ENCODE assay signal across 26 cellular contexts in the genomic region with DNA sequence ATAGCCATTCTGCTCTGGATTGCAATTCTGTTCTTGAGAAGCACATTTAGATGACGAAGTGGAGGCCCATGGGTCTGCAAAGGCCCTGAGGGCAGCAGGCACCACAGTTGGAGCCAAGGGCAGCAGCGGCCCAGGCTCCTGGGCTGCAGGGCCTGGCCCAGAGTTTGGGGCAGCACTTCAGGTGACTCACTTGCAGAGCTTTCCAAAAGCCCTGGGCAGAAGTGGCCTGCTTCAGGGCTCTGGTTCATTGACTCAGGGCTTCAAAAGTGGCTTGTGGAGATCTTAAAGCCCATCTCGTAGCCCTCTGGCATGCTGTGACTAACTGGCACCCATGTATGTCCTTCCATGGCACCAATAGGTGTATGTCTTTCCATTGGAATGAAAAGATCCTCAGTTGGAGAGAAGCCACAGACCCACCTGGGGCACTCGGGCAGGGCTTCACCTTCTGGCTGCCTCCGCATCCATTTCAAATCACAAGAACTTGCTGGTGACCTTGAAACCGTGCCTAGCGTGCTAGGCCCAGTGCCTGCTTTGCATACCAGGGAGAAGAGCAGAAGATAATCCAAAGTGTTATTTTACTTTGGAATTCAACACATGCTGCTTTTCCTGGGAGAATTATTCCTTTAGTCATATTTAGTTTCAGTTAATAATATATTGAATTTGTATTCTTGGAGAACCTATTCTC.
"Had no signal": no experiment of that assay in that cellular context is flagged by ENCODE, and none has a peak within 500 bp of the region (broad histone marks: within the 10 kb centered on the region; RNA-seq: fewer than 3 reads in every experiment).

No MANE protein-coding gene starts in this region.

- H3K27me3 Mint-ChIP-seq: memory B cell; stimulated activated naive CD8-positive, alpha-beta T cell treated with anti-CD3 and anti-CD28 coated beads, Interleukin-15, Interleukin-2, amounts not matched to agents 100 ng/mL and 50 ng/mL, for 24 hours had no signal

- H3K27ac ChIP-seq: coronary artery, esophagus muscularis mucosa, foreskin keratinocyte, gastroesophageal sphincter, heart left ventricle, pancreas had no signal

- H3K9me3 Mint-ChIP-seq: memory B cell; mesothelial cell of epicardium; nephron progenitor cell; stimulated activated naive CD8-positive, alpha-beta T cell treated with anti-CD3 and anti-CD28 coated beads, Interleukin-15, Interleukin-2, amounts not matched to agents 100 ng/mL and 50 ng/mL, for 24 hours had no signal

- DNase-seq: central memory CD4-positive, alpha-beta T cell; dermis blood vessel endothelial cell; effector memory CD4-positive, alpha-beta T cell; foreskin keratinocyte; heart left ventricle; hippocampal formation; kidney glomerular epithelial cell; left colon; left ventricle myocardium inferior; mucosa of descending colon; naive B cell; nephron progenitor cell; nucleus accumbens; stimulated activated CD4-positive, alpha-beta T cell treated with anti-CD3 and anti-CD28 coated beads, Interleukin-4, amount 100 ng/mL, for 4 hours; stimulated activated naive B cell treated with anti-CD40 and anti-IgM and Interleukin-4, amounts not matched to agents 10 μg/mL and 1 μg/mL and 100 μg/mL, for 72 hours; trophoblast cell had no signal

- H3K4me3 ChIP-seq: coronary artery, esophagus muscularis mucosa, gastroesophageal sphincter, heart left ventricle, left ventricle myocardium inferior, lung, mucosa of descending colon, pancreas had no signal

- H3K4me1 ChIP-seq: esophagus muscularis mucosa, foreskin keratinocyte, gastroesophageal sphincter, pancreas had no signal

- H3K9me3 ChIP-seq: esophagus muscularis mucosa, gastroesophageal sphincter, heart left ventricle, left ventricle myocardium inferior, mucosa of descending colon, pancreas had no signal

- H3K27ac Mint-ChIP-seq: memory B cell; mesothelial cell of epicardium; naive B cell; nephron progenitor cell; progenitor cell of endocrine pancreas; stimulated activated naive B cell treated with anti-CD40 and anti-IgM and Interleukin-4, amounts not matched to agents 10 μg/mL and 1 μg/mL and 100 μg/mL, for 72 hours; stimulated activated naive CD8-positive, alpha-beta T cell treated with anti-CD3 and anti-CD28 coated beads, Interleukin-15, Interleukin-2, amounts not matched to agents 100 ng/mL and 50 ng/mL, for 24 hours had no signal

- H3K4me3 Mint-ChIP-seq: memory B cell; mesothelial cell of epicardium; naive B cell; nephron progenitor cell; stimulated activated naive B cell treated with anti-CD40 and anti-IgM and Interleukin-4, amounts not matched to agents 10 μg/mL and 1 μg/mL and 100 μg/mL, for 72 hours; stimulated activated naive CD8-positive, alpha-beta T cell treated with anti-CD3 and anti-CD28 coated beads, Interleukin-15, Interleukin-2, amounts not matched to agents 100 ng/mL and 50 ng/mL, for 24 hours had no signal

- ATAC-seq: foreskin keratinocyte; gastroesophageal sphincter; heart left ventricle; left colon; mucosa of descending colon; sciatic nerve; stimulated activated naive B cell treated with anti-CD40 and anti-IgM and Interleukin-4, amounts not matched to agents 10 μg/mL and 1 μg/mL and 100 μg/mL, for 72 hours had no signal

- H3K36me3 Mint-ChIP-seq: memory B cell; mesothelial cell of epicardium; naive B cell; stimulated activated naive B cell treated with anti-CD40 and anti-IgM and Interleukin-4, amounts not matched to agents 10 μg/mL and 1 μg/mL and 100 μg/mL, for 72 hours had no signal

- H3K36me3 ChIP-seq: esophagus muscularis mucosa, gastroesophageal sphincter, heart left ventricle, left ventricle myocardium inferior, pancreas had no signal

- H3K27me3 ChIP-seq: pancreas had no signal

- H3K4me1 Mint-ChIP-seq: memory B cell; mesothelial cell of epicardium; naive B cell; stimulated activated naive B cell treated with anti-CD40 and anti-IgM and Interleukin-4, amounts not matched to agents 10 μg/mL and 1 μg/mL and 100 μg/mL, for 72 hours had no signal
